Comparison of ENCODE assay signal across 33 cellular contexts in genomic region chr9:35990155-35990554, GRCh38. TPM values are rescaled to one million over a fixed set of nuclear protein-coding genes. Genes with fewer than 3 reads are reported as not detected.
"Had no signal": no experiment of that assay in that cellular context is flagged by ENCODE, and none has a peak within 500 bp of the region (broad histone marks: within the 10 kb centered on the region; RNA-seq: fewer than 3 reads in every experiment).

No MANE protein-coding gene starts in this region.

- H2AFZ ChIP-seq: neural progenitor cell, parathyroid adenoma had no signal

- H3K27me3 ChIP-seq: ovary, right lobe of liver, testis, upper lobe of left lung, vagina had no signal

- H3K36me3 ChIP-seq: neural progenitor cell, ovary, right lobe of liver, spleen, suprapubic skin, tibial artery, transverse colon, upper lobe of left lung, vagina had no signal

- H3K79me2 ChIP-seq: parathyroid adenoma had no signal

- H3K27ac ChIP-seq: neural progenitor cell, ovary, parathyroid adenoma, psoas muscle, right lobe of liver, skin epidermis, spleen, suprapubic skin, testis, tibial artery, transverse colon, upper lobe of left lung, vagina had no signal

- H3K4me2 ChIP-seq: neural progenitor cell, smooth muscle cell had no signal

- H3K4me3 ChIP-seq: neural progenitor cell, ovary, psoas muscle, right lobe of liver, skin epidermis, smooth muscle cell, spleen, suprapubic skin, testis, tibial artery, transverse colon, upper lobe of left lung, vagina had no signal

- H3K9me3 ChIP-seq: ovary, psoas muscle, right lobe of liver, spleen, suprapubic skin, testis, tibial artery, transverse colon, upper lobe of left lung, vagina had no signal

- DNase-seq: naive thymus-derived CD4-positive, alpha-beta T cell; natural killer cell; occipital lobe; ovary; posterior cingulate gyrus; psoas muscle; right cardiac atrium; right lobe of liver; spleen; stimulated activated CD4-positive, alpha-beta T cell treated with anti-CD3 and anti-CD28 coated beads, Interleukin-12 subunit alpha, Interleukin-12 subunit beta, amount 100 ng/mL, for 4 hours; stimulated activated CD4-positive, alpha-beta T cell treated with anti-CD3 and anti-CD28 coated beads, Interleukin-1b, Interleukin-23, amount 100 ng/mL, for 48 hours; stimulated activated CD4-positive, alpha-beta T cell treated with anti-CD3 and anti-CD28 coated beads, Interleukin-4, amount 100 ng/mL, for 1 hour; stimulated activated CD4-positive, alpha-beta T cell treated with anti-CD3 and anti-CD28 coated beads, Interleukin-4, amount 100 ng/mL, for 4 hours; stimulated activated CD8-positive, alpha-beta memory T cell treated with anti-CD3 and anti-CD28 coated beads, Interleukin-4, amount 100 ng/mL, for 48 hours; stimulated activated naive CD4-positive, alpha-beta T cell; stimulated activated naive CD8-positive, alpha-beta T cell treated with anti-CD3 and anti-CD28 coated beads, Interleukin-15, amount 100 ng/mL, for 72 hours; stimulated activated naive CD8-positive, alpha-beta T cell treated with anti-CD3 and anti-CD28 coated beads, Interleukin-15, Interleukin-2, amounts not matched to agents 100 U/mL and 50 U/mL, for 24 hours; substantia nigra; testis; tibial artery; transverse colon; upper lobe of left lung had no signal

- H3K4me1 ChIP-seq: neural progenitor cell, parathyroid adenoma, psoas muscle, right lobe of liver, spleen, suprapubic skin, testis, tibial artery, transverse colon, upper lobe of left lung, vagina had no signal

- H3K9ac ChIP-seq: neural progenitor cell, parathyroid adenoma had no signal

- ATAC-seq: naive thymus-derived CD4-positive, alpha-beta T cell; natural killer cell; psoas muscle; right cardiac atrium; right lobe of liver; stimulated activated memory B cell treated with anti-CD40 and anti-IgM and Interleukin-4, amounts not matched to agents 10 μg/mL and 1 μg/mL and 100 μg/mL, for 72 hours; stimulated activated naive CD8-positive, alpha-beta T cell treated with anti-CD3 and anti-CD28 coated beads, Interleukin-15, amount 100 ng/mL, for 72 hours; stimulated activated naive CD8-positive, alpha-beta T cell treated with anti-CD3 and anti-CD28 coated beads, Interleukin-15, Interleukin-2, amounts not matched to agents 100 U/mL and 50 U/mL, for 24 hours had no signal

RNA-seq across cellular contexts. Expression of gene OR2S2, which starts 32.2 kb away (rescaled TPM):
- total RNA-seq: naive thymus-derived CD4-positive, alpha-beta T cell; natural killer cell; occipital lobe; ovary; progenitor cell of endocrine pancreas; psoas muscle; renal cortical epithelial cell; right cardiac atrium; right lobe of liver; spleen; suprapubic skin; testis; transverse colon; upper lobe of left lung; ureter; vagina had no signal
- polyA plus RNA-seq: naive thymus-derived CD4-positive, alpha-beta T cell; neural cell; ovary; psoas muscle; right cardiac atrium; spleen had no signal
